ENCODE assay signal across 1 cellular context in the genomic region with DNA sequence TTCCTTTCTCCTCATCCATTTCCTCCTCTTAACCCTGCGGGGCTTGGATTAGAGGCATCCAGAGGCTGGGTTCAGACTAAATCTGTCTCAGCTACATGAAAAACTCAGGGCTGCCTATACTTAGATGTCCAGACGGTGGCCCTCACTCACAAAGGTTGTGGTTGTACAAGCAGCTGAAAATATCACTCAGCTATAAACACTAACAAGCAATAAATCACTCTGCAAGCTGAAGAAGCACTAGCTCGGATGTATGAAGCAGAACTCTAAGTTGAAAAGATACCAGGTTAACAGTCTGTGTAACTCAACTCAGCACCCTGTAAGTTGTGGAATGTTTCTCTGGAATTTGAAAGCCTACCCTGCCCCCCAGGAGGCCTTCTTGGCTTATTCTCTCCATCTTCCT.
TF ChIP-seq lines count a peak whose summit lies in the region.

No MANE protein-coding gene starts in this region.

TF ChIP-seq in WTC11, 78 proteins besides CTCF, POLR2A, EP300 and RAD21 (continued from another document):
- TF ChIP-seq, protein P1, sequence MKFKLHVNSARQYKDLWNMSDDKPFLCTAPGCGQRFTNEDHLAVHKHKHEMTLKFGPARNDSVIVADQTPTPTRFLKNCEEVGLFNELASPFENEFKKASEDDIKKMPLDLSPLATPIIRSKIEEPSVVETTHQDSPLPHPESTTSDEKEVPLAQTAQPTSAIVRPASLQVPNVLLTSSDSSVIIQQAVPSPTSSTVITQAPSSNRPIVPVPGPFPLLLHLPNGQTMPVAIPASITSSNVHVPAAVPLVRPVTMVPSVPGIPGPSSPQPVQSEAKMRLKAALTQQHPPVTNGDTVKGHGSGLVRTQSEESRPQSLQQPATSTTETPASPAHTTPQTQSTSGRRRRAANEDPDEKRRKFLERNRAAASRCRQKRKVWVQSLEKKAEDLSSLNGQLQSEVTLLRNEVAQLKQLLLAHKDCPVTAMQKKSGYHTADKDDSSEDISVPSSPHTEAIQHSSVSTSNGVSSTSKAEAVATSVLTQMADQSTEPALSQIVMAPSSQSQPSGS (CRISPR knock-in tag; IDR thresholded peaks at IDR 0.05; ENCODE audit: borderline replicate concordance, low read depth) = no peak
- no peak for TF ChIP-seq SMAD3 (CRISPR knock-in tag; IDR thresholded peaks at IDR 0.05; ENCODE audit: borderline replicate concordance)
- TF ChIP-seq, protein P2, sequence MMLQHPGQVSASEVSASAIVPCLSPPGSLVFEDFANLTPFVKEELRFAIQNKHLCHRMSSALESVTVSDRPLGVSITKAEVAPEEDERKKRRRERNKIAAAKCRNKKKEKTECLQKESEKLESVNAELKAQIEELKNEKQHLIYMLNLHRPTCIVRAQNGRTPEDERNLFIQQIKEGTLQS (CRISPR knock-in tag; conservative IDR thresholded peaks at IDR 0.05) = no peak
